9 cellular contexts compared by ENCODE assay signal in genomic region chr19:3687774-3688706, GRCh38. TPM values are rescaled to one million over a fixed set of nuclear protein-coding genes. Genes with fewer than 3 reads are reported as not detected.
A peak's percentile ranks its signal among the peaks of the same experiment; 100 is the strongest.
DNase-seq lines count a peak whose midpoint lies in the region; ATAC-seq and TF ChIP-seq lines count a peak whose summit lies in the region.
"Had no signal": no experiment of that assay in that cellular context is flagged by ENCODE, and none has a peak within 500 bp of the region (broad histone marks: within the 10 kb centered on the region; RNA-seq: fewer than 3 reads in every experiment).

No MANE protein-coding gene starts in this region.

- BruUV-seq in MCF 10A (replicated peaks; lab: Mats Ljungman, UMichigan) = no TSS peak

- 59 to 71% methylated on average over 8 to 23 of the region's 55 CpGs for WGBS in thyroid gland, 2 donors
- WGBS in psoas muscle, 3 donors = 62 to 63% (median 62%) methylated on average over 37 to 55 of the region's 55 CpGs

- H3K27ac ChIP-seq in breast epithelium (peak overlapping the region; percentile 68 to 74), thyroid gland (no peak overlapping the region), psoas muscle (no peak overlapping the region)

- peaks cover 7% of the 10 kb centered on the region for H3K36me3 Mint-ChIP-seq in MCF 10A (ENCODE audit: insufficient read depth, unreplicated experiment)

- no peaks in the 10 kb centered on the region for H3K27me3 Mint-ChIP-seq in MCF 10A (ENCODE audit: insufficient read depth, unreplicated experiment)

- H3K36me3 ChIP-seq in breast epithelium = no peaks in the 10 kb centered on the region
- peaks cover 0 to 5% of the 10 kb centered on the region in 2 donors for H3K36me3 ChIP-seq in thyroid gland
- H3K36me3 ChIP-seq in psoas muscle (ENCODE audit: insufficient read depth in 1 of 2, low read depth in 1 of 2) = no peaks in the 10 kb centered on the region

- no peaks in the 10 kb centered on the region for H3K9me3 Mint-ChIP-seq in MCF 10A (ENCODE audit: unreplicated experiment)

- ATAC-seq in left colon = peak; percentile 88
- ATAC-seq in psoas muscle = no peak
- no peak for ATAC-seq in HG03280 (IDR thresholded peaks at IDR 0.05; ENCODE audit: unreplicated experiment)

- no peak for TF ChIP-seq POLR2A in breast epithelium (IDR thresholded peaks at IDR 0.05)
- no peak for TF ChIP-seq POLR2A in thyroid gland (IDR thresholded peaks at IDR 0.05)

- DNase-seq in breast epithelium (ENCODE audit: low spot score in 2 of 2) (peak; percentile 58 to 78), MCF 10A (ENCODE audit: unreplicated experiment) (no peak), left colon (peak in 1 of 2 donors; percentile 65), thyroid gland (peak; percentile 32 to 41), psoas muscle (no peak), SHP77 (lab: John Stamatoyannopoulos, UW) (no peak)
- DNase-seq in activated naive CD4-positive, alpha-beta T cell treated with Interleukin-2 at 50 U/mL for 16 hours = peak; percentile 35

- TF ChIP-seq CTCF in breast epithelium (IDR thresholded peaks at IDR 0.05) (no peak), MCF 10A (IDR thresholded peaks at IDR 0.05; ENCODE audit: unreplicated experiment) (no peak), thyroid gland (IDR thresholded peaks at IDR 0.05) (no peak), psoas muscle (IDR thresholded peaks at IDR 0.05) (no peak)

- CTCF ChIA-PET in MCF 10A (lab: Yijun Ruan, JAX) = interaction anchor here (0.5 to 0.6 kb wide), 2 partner anchors 37 to 1722 kb away, joined by 3 to 4 read pairs; no protein-coding TSS in a partner anchor

- H3K4me1 ChIP-seq in breast epithelium (peaks cover 0 to 12% of the 10 kb centered on the region in 2 donors), thyroid gland (peaks cover 0 to 14% of the 10 kb centered on the region in 2 donors), psoas muscle (no peaks in the 10 kb centered on the region)

- H3K4me1 Mint-ChIP-seq in MCF 10A (ENCODE audit: insufficient read depth, unreplicated experiment) = peaks cover 6% of the 10 kb centered on the region

- POLR2A ChIA-PET in MCF 10A (lab: Yijun Ruan, JAX) = no interaction called here

- no peaks in the 10 kb centered on the region for H3K27me3 ChIP-seq in breast epithelium
- H3K27me3 ChIP-seq in thyroid gland = no peaks in the 10 kb centered on the region
- no peaks in the 10 kb centered on the region for H3K27me3 ChIP-seq in psoas muscle (ENCODE audit: insufficient read depth in 3 of 3, low read length in 2 of 3)

- H3K9me3 ChIP-seq in breast epithelium (peaks cover 0 to 8% of the 10 kb centered on the region in 2 donors), thyroid gland (no peaks in the 10 kb centered on the region), psoas muscle (no peaks in the 10 kb centered on the region)

- H3K27ac Mint-ChIP-seq in MCF 10A (ENCODE audit: low read depth, unreplicated experiment) = no peak overlapping the region

- intact Hi-C loops in breast epithelium (cut with DNase I; ENCODE audit: low total_unique reads) = no loop called here
- intact Hi-C loops in MCF 10A (cut with micrococcal nuclease) = no loop called here
- intact Hi-C loops in left colon (cut with DNase I, micrococcal nuclease) = no loop called here
- intact Hi-C loops in thyroid gland (cut with DNase I) = no loop called here
- intact Hi-C loops in psoas muscle (cut with DNase I) = no loop called here

- no peak overlapping the region for H3K4me3 Mint-ChIP-seq in MCF 10A (ENCODE audit: unreplicated experiment)

- H3K4me3 ChIP-seq in breast epithelium = peak overlapping the region in 2 of 3 donors; percentile 47 to 64
- H3K4me3 ChIP-seq in thyroid gland (replicated peaks in 1 of 3) = no peak overlapping the region
- no peak overlapping the region for H3K4me3 ChIP-seq in psoas muscle

RNA-seq across cellular contexts. Expression of gene PIP5K1C, which starts 12.2 kb away (rescaled TPM):
- total RNA-seq in breast epithelium (10 to 100 TPM; 14.6 to 15.7 (median 15.7) TPM), MCF 10A (2022) (13.3 and 15.8 TPM in 2 replicates), left colon (10 to 100 TPM; 25.1 to 33.1 TPM), thyroid gland (10 to 100 TPM; 23.2 to 42.4 (median 35.0) TPM), psoas muscle (10 to 100 TPM; 13.5 to 22.4 (median 17.9) TPM)
- 10 to 100 TPM in 1 of 3 donors, 1 to 10 TPM in 2; 8.7 to 20.7 (median 9.9) TPM for polyA plus RNA-seq in psoas muscle

RNA-seq across cellular contexts. Expression of gene TJP3, which starts 20.1 kb away (rescaled TPM):
- total RNA-seq in breast epithelium (10 to 100 TPM in 2 of 3 donors, under 1 TPM in 1; 0.16 to 36.6 (median 20.0) TPM), MCF 10A (2022) (0.69 and 1.6 TPM in 2 replicates), left colon (100 to 1,000 TPM; 297 to 343 TPM), thyroid gland (10 to 100 TPM; 29.7 to 43.7 (median 39.8) TPM), psoas muscle (1 to 10 TPM in 1 of 4 donors, under 1 TPM in 2, not detected in 1; 0.49 to 2.7 (median 0.99) TPM)
- polyA plus RNA-seq in psoas muscle = under 1 TPM; 0.21 to 0.46 (median 0.32) TPM
- total RNA-seq: glomerular endothelial cell had no signal

Comparison
In these comparisons a context has a peak if more than half of its experiments do, and no peak if none do; other contexts are left out.
1. DNase-seq: peak in breast epithelium (2 of 2), activated naive CD4-positive, alpha-beta T cell treated with Interleukin-2 at 50 U/mL for 16 hours (single experiment) and thyroid gland (2 of 2); none in MCF 10A (single experiment), psoas muscle (0 of 2) and SHP77 (0 of 2).
2. H3K27ac ChIP-seq: peak in breast epithelium (2 of 2); none in thyroid gland (0 of 3) and psoas muscle (single experiment).
3. H3K4me3 ChIP-seq: peak in breast epithelium (2 of 3); none in thyroid gland (0 of 3) and psoas muscle (single experiment).
4. RNA of gene TJP3, which starts 20.1 kb away (total RNA-seq): 297 to 343 TPM in left colon; 29.7 to 43.7 TPM in thyroid gland, 0.16 to 36.6 TPM in breast epithelium, 0.69 to 1.6 TPM in MCF 10A and 0.49 to 2.7 TPM in psoas muscle; every median in the first group is over 4 times any median in the second.